22 cellular contexts compared by ENCODE assay signal in the genomic region with DNA sequence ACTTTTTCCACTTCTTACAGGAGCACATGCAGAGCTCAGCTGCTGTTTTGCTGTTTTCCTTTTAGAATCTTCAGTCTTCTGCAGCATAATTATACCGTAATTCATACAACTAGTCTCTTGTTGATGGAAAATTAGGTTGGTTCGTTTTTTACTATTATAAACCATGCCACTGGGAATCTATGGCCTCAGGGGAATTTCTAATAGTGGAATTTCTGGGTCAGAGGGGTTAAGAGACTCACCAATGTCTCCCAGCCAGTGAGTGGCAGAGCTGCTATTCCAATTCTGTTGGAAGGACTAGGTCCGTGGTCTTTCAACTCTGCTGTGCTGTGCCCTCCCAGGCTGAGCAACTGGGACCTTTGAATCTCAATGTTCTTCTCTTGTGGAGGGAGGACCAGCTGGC.
A peak's percentile ranks its signal among the peaks of the same experiment; 100 is the strongest.
DNase-seq lines count a peak whose midpoint lies in the region; ATAC-seq and TF ChIP-seq lines count a peak whose summit lies in the region.
"Had no signal": no experiment of that assay in that cellular context is flagged by ENCODE, and none has a peak within 500 bp of the region (broad histone marks: within the 10 kb centered on the region; RNA-seq: fewer than 3 reads in every experiment).

No MANE protein-coding gene starts in this region.

- no peaks in the 10 kb centered on the region for H3K36me3 Mint-ChIP-seq in activated CD4-positive, alpha-beta T cell treated with anti-CD3 and anti-CD28 coated beads for 36 hours (ENCODE audit: low read depth)
- H3K36me3 Mint-ChIP-seq in MCF 10A (ENCODE audit: insufficient read depth, unreplicated experiment): no peaks in the 10 kb centered on the region
- no peaks in the 10 kb centered on the region for H3K36me3 Mint-ChIP-seq in immature natural killer cell
- H3K36me3 Mint-ChIP-seq: CD14-positive monocyte; CD8-positive, alpha-beta memory T cell had no signal

- H3K9me3 Mint-ChIP-seq in activated CD4-positive, alpha-beta T cell treated with anti-CD3 and anti-CD28 coated beads for 36 hours (ENCODE audit: low read depth): no peaks in the 10 kb centered on the region
- H3K9me3 Mint-ChIP-seq in MCF 10A (ENCODE audit: unreplicated experiment) (no peaks in the 10 kb centered on the region), immature natural killer cell (no peaks in the 10 kb centered on the region)
- H3K9me3 Mint-ChIP-seq: CD14-positive monocyte; CD8-positive, alpha-beta memory T cell had no signal

- peaks cover 7% of the 10 kb centered on the region for H3K27me3 Mint-ChIP-seq in activated CD4-positive, alpha-beta T cell treated with anti-CD3 and anti-CD28 coated beads for 36 hours
- H3K27me3 Mint-ChIP-seq in MCF 10A (ENCODE audit: insufficient read depth, unreplicated experiment) (peaks cover 42% of the 10 kb centered on the region), immature natural killer cell (ENCODE audit: low read depth in 3 of 3) (peaks cover 2 to 14% (median 3%) of the 10 kb centered on the region in 3 donors)

- H3K4me3 ChIP-seq in PC-3 (ENCODE audit: low read length) (no peak overlapping the region), mesenchymal stem cell (ENCODE audit: insufficient read depth in 1 of 2, low read depth in 1 of 2, low read length in 2 of 2) (no peak overlapping the region)
- H3K4me3 ChIP-seq: GM23248, K562, SJCRH30 had no signal

- H2AFZ ChIP-seq in PC-3 (ENCODE audit: low read length): no peak overlapping the region
- H2AFZ ChIP-seq in mesenchymal stem cell (ENCODE audit: low read depth, low read length): no peak overlapping the region
- H2AFZ ChIP-seq: GM23248 had no signal

- no peak overlapping the region for H2AK5ac ChIP-seq in mesenchymal stem cell (ENCODE audit: low read length, severe bottlenecking)

- H3K4me1 ChIP-seq in PC-3 (ENCODE audit: insufficient read depth, low read length) (0 out of 2 replicates have a peak, but pooled peaks cover 5% of the 10 kb centered on the region), mesenchymal stem cell (ENCODE audit: control insufficient read depth, insufficient read depth, low read depth, low read length) (no peaks in the 10 kb centered on the region)
- H3K4me1 ChIP-seq: SJCRH30 had no signal

- no peak overlapping the region for H3K4me3 Mint-ChIP-seq in activated CD4-positive, alpha-beta T cell treated with anti-CD3 and anti-CD28 coated beads for 36 hours
- H3K4me3 Mint-ChIP-seq in MCF 10A (ENCODE audit: unreplicated experiment): no peak overlapping the region
- H3K4me3 Mint-ChIP-seq in immature natural killer cell: no peak overlapping the region
- H3K4me3 Mint-ChIP-seq: CD14-positive monocyte; CD8-positive, alpha-beta memory T cell had no signal

- H3K9ac ChIP-seq in PC-3 (ENCODE audit: low read length) (no peak overlapping the region), mesenchymal stem cell (ENCODE audit: low read length) (no peak overlapping the region)
- H3K9ac ChIP-seq: GM23248 had no signal

- no TSS peak for BruUV-seq in PC-3 (replicated peaks; lab: Mats Ljungman, UMichigan)
- BruUV-seq in MCF 10A (replicated peaks; lab: Mats Ljungman, UMichigan): no TSS peak

- no peak overlapping the region for H4K91ac ChIP-seq in mesenchymal stem cell (ENCODE audit: low read length)

- H3K27me3 ChIP-seq in PC-3 (ENCODE audit: low read length) (no peaks in the 10 kb centered on the region), mesenchymal stem cell (ENCODE audit: control insufficient read depth in 1 of 2, insufficient read depth in 1 of 2, low read length in 2 of 2) (peaks cover 9 to 55% of the 10 kb centered on the region in 2 experiments)
- H3K27me3 ChIP-seq: SJCRH30 had no signal

- no peak overlapping the region for H3K23ac ChIP-seq in mesenchymal stem cell (ENCODE audit: low read length in 2 of 2)

- H2BK12ac ChIP-seq in mesenchymal stem cell (ENCODE audit: low read length in 2 of 2): no peak overlapping the region

- H3K36me3 ChIP-seq in PC-3 (ENCODE audit: low read depth, low read length): no peaks in the 10 kb centered on the region
- H3K36me3 ChIP-seq in mesenchymal stem cell (ENCODE audit: control insufficient read depth in 1 of 2, insufficient read depth in 2 of 2, low read depth in 1 of 2, low read length in 2 of 2): no peaks in the 10 kb centered on the region
- H3K36me3 ChIP-seq: SJCRH30 had no signal

- no peak overlapping the region for H2BK5ac ChIP-seq in mesenchymal stem cell (ENCODE audit: low read depth, low read length, poor library complexity, severe bottlenecking)

- H3K27ac ChIP-seq in PC-3 (ENCODE audit: low read length): no peak overlapping the region
- no peak overlapping the region for H3K27ac ChIP-seq in mesenchymal stem cell (ENCODE audit: low read length, poor library complexity, severe bottlenecking)
- H3K27ac ChIP-seq: GM23248, SJCRH30 had no signal

- no peaks in the 10 kb centered on the region for H3K4me1 Mint-ChIP-seq in activated CD4-positive, alpha-beta T cell treated with anti-CD3 and anti-CD28 coated beads for 36 hours
- H3K4me1 Mint-ChIP-seq in MCF 10A (ENCODE audit: insufficient read depth, unreplicated experiment) (no peaks in the 10 kb centered on the region), immature natural killer cell (no peaks in the 10 kb centered on the region)
- H3K4me1 Mint-ChIP-seq: CD14-positive monocyte; CD8-positive, alpha-beta memory T cell had no signal

- DNase-seq in EH (ENCODE audit: low read depth) (peak; percentile 68), PC-3 (peak; percentile 7), mesenchymal stem cell (peak; percentile 27), MCF 10A (ENCODE audit: unreplicated experiment) (no peak), NCI-H1930 (lab: John Stamatoyannopoulos, UW) (no peak), immature natural killer cell (no peak)
- DNase-seq in activated CD4-positive, alpha-beta T cell treated with anti-CD3 and anti-CD28 coated beads for 36 hours: no peak
- DNase-seq: Calu3; CD8-positive, alpha-beta memory T cell; DMS79 treated with DMSO at 0.1 percent for 48 hours; GM23248; H7; Kasumi-1; MM.1S; NCI-H2029 treated with DMSO at 0.1 percent for 48 hours; NCI-H446 treated with DMSO at 0.1 percent for 48 hours; NCI-H526; SJCRH30 had no signal

- ATAC-seq in PC-3: no peak
- ATAC-seq in activated CD4-positive, alpha-beta T cell treated with anti-CD3 and anti-CD28 coated beads for 36 hours: no peak
- ATAC-seq: K562, Panc1, SK-N-SH treated with all-trans-retinoic acid at 6 μM for 48 hours had no signal

- H3K27ac Mint-ChIP-seq in activated CD4-positive, alpha-beta T cell treated with anti-CD3 and anti-CD28 coated beads for 36 hours: no peak overlapping the region
- H3K27ac Mint-ChIP-seq in MCF 10A (ENCODE audit: low read depth, unreplicated experiment) (no peak overlapping the region), immature natural killer cell (no peak overlapping the region)
- H3K27ac Mint-ChIP-seq: CD14-positive monocyte; CD8-positive, alpha-beta memory T cell had no signal

- no peak for TF ChIP-seq CTCF in PC-3 (conservative IDR thresholded peaks at IDR 0.05; ENCODE audit: low read depth, low read length)
- no peak for TF ChIP-seq CTCF in MCF 10A (IDR thresholded peaks at IDR 0.05; ENCODE audit: unreplicated experiment)

- POLR2A ChIA-PET in PC-3 (lab: Charles Lee; ENCODE audit: unreplicated experiment): no interaction called here
- POLR2A ChIA-PET in activated CD4-positive, alpha-beta T cell treated with anti-CD3 and anti-CD28 coated beads for 36 hours (lab: Charles Lee): no interaction called here
- POLR2A ChIA-PET in MCF 10A (lab: Yijun Ruan, JAX): no interaction called here

- CTCF ChIA-PET in PC-3 (lab: Charles Lee) (no interaction called here), MCF 10A (lab: Yijun Ruan, JAX) (interaction anchor here (0.9 kb wide), 1 partner anchor 25 kb away, joined by 3 read pairs; no protein-coding TSS in a partner anchor)
- CTCF ChIA-PET in activated CD4-positive, alpha-beta T cell treated with anti-CD3 and anti-CD28 coated beads for 36 hours (lab: Charles Lee): interaction anchor here (1.2 kb wide), 1 partner anchor 43 kb away, joined by 3 read pairs; no protein-coding TSS in a partner anchor

- H3K79me1 ChIP-seq in mesenchymal stem cell (replicated peaks; ENCODE audit: low read length, poor library complexity, severe bottlenecking): no peaks in the 10 kb centered on the region

- H4K8ac ChIP-seq in mesenchymal stem cell (ENCODE audit: low read length): no peak overlapping the region

- H3K4me2 ChIP-seq in PC-3 (ENCODE audit: low read length): no peak overlapping the region
- H3K4me2 ChIP-seq in mesenchymal stem cell (ENCODE audit: low read length, poor library complexity, severe bottlenecking): no peak overlapping the region

- H2BK15ac ChIP-seq in mesenchymal stem cell (ENCODE audit: low read depth, poor library complexity, severe bottlenecking): no peak overlapping the region

- H3K18ac ChIP-seq in mesenchymal stem cell (ENCODE audit: low read depth in 1 of 2, low read length in 2 of 2): no peak overlapping the region

- intact Hi-C loops in PC-3 (cut with micrococcal nuclease) (no loop called here), MCF 10A (cut with micrococcal nuclease) (no loop called here)
- intact Hi-C loops in activated CD4-positive, alpha-beta T cell treated with anti-CD3 and anti-CD28 coated beads for 36 hours (cut with DNase I, micrococcal nuclease): no loop called here

- H3K14ac ChIP-seq in mesenchymal stem cell (ENCODE audit: low read length in 2 of 2): no peak overlapping the region

- H4K20me1 ChIP-seq in PC-3 (ENCODE audit: low read length): no peaks in the 10 kb centered on the region

- no peaks in the 10 kb centered on the region for H3K79me2 ChIP-seq in PC-3 (ENCODE audit: low read length)

- no peaks in the 10 kb centered on the region for H3K9me2 ChIP-seq in PC-3 (replicated peaks; ENCODE audit: low read length)

- H3K9me3 ChIP-seq in PC-3 (ENCODE audit: low read length): no peaks in the 10 kb centered on the region
- H3K9me3 ChIP-seq in mesenchymal stem cell (ENCODE audit: control insufficient read depth, low read length): no peaks in the 10 kb centered on the region
- H3K9me3 ChIP-seq: SJCRH30 had no signal

- no peak overlapping the region for H3K4ac ChIP-seq in mesenchymal stem cell (ENCODE audit: low read depth in 1 of 2, low read length in 2 of 2)

- no peak overlapping the region for H2BK120ac ChIP-seq in mesenchymal stem cell (ENCODE audit: low read depth, low read length)

- WGBS in mesenchymal stem cell: 90% methylated on average over 2 of the region's 3 CpGs

- H3F3A ChIP-seq in PC-3 (ENCODE audit: low read length, unreplicated experiment): no peaks in the 10 kb centered on the region

Comparison
In these comparisons a context has a peak if more than half of its experiments do, and no peak if none do; other contexts are left out.
1. DNase-seq: peak in EH (single experiment), PC-3 (single experiment) and mesenchymal stem cell (single experiment); none in activated CD4-positive, alpha-beta T cell treated with anti-CD3 and anti-CD28 coated beads for 36 hours (single experiment), MCF 10A (single experiment), NCI-H1930 (0 of 2) and immature natural killer cell (0 of 3).